2 cellular contexts compared by ENCODE assay signal in genomic region chr7:40865441-40866233, GRCh38.
TF ChIP-seq lines count a peak whose summit lies in the region.

No MANE protein-coding gene starts in this region.

TF ChIP-seq in IMR-90, 13 proteins besides CTCF, POLR2A, EP300 and RAD21:
- TF ChIP-seq RFX5 (IDR thresholded peaks at IDR 0.05; ENCODE audit: low read depth, low read length), result no peak
- no peak for TF ChIP-seq NFE2L2 (IDR thresholded peaks at IDR 0.05; ENCODE audit: low read depth, low read length)
- no peak for TF ChIP-seq MAFK (IDR thresholded peaks at IDR 0.05; ENCODE audit: low read depth, low read length)
- no peak for TF ChIP-seq USF2 (IDR thresholded peaks at IDR 0.05; ENCODE audit: low read depth, low read length)
- no peak for TF ChIP-seq RCOR1 (IDR thresholded peaks at IDR 0.05; ENCODE audit: insufficient replicate concordance, low read length)
- no peak for TF ChIP-seq ELK1 (IDR thresholded peaks at IDR 0.05; ENCODE audit: borderline replicate concordance, low read depth, low read length)
- no peak for TF ChIP-seq SMC3 (IDR thresholded peaks at IDR 0.05; ENCODE audit: low read depth, low read length)
- TF ChIP-seq CEBPB (IDR thresholded peaks at IDR 0.05; ENCODE audit: low read depth, low read length), result no peak
TF ChIP-seq in IMR-90: peak in this region for 0.

TF ChIP-seq in H1, 55 proteins besides CTCF, POLR2A, EP300 and RAD21:
- TF ChIP-seq ZNF274 (IDR thresholded peaks at IDR 0.05; ENCODE audit: borderline replicate concordance, extremely low read depth, low read length), result no peak
- TF ChIP-seq KDM5A (IDR thresholded peaks at IDR 0.05; ENCODE audit: low read length), result no peak
- no peak for TF ChIP-seq CEBPB (IDR thresholded peaks at IDR 0.05; ENCODE audit: low read depth, low read length)
- TF ChIP-seq SP1 (IDR thresholded peaks at IDR 0.05; ENCODE audit: low read depth, low read length), result no peak
- TF ChIP-seq RBBP5 (IDR thresholded peaks at IDR 0.05; ENCODE audit: borderline replicate concordance, low read depth, low read length), result no peak
- no peak for TF ChIP-seq TBP (IDR thresholded peaks at IDR 0.05; ENCODE audit: low read depth, low read length)
- no peak for TF ChIP-seq SRF (IDR thresholded peaks at IDR 0.05; ENCODE audit: low read depth, low read length)
- no peak for TF ChIP-seq BRCA1 (IDR thresholded peaks at IDR 0.05; ENCODE audit: low read depth, low read length)
- TF ChIP-seq CTBP2 (IDR thresholded peaks at IDR 0.05; ENCODE audit: borderline replicate concordance, insufficient read depth, insufficient read length, low read length), result no peak
- no peak for TF ChIP-seq FOSL1 (IDR thresholded peaks at IDR 0.05; ENCODE audit: insufficient read depth, low read depth, low read length)
- no peak for TF ChIP-seq TEAD4 (IDR thresholded peaks at IDR 0.05; ENCODE audit: low read depth, low read length)
- no peak for TF ChIP-seq USF2 (IDR thresholded peaks at IDR 0.05; ENCODE audit: low read length)
- TF ChIP-seq KDM1A (IDR thresholded peaks at IDR 0.05; ENCODE audit: borderline replicate concordance, low read length), result no peak
- TF ChIP-seq KDM4A (IDR thresholded peaks at IDR 0.05; ENCODE audit: low read depth, low read length, severe bottlenecking), result no peak
- no peak for TF ChIP-seq SIX5 (IDR thresholded peaks at IDR 0.05; ENCODE audit: low read depth, low read length)
- no peak for TF ChIP-seq BACH1 (IDR thresholded peaks at IDR 0.05; ENCODE audit: low read length)
